Comparison of ENCODE assay signal across 14 cellular contexts in the genomic region with DNA sequence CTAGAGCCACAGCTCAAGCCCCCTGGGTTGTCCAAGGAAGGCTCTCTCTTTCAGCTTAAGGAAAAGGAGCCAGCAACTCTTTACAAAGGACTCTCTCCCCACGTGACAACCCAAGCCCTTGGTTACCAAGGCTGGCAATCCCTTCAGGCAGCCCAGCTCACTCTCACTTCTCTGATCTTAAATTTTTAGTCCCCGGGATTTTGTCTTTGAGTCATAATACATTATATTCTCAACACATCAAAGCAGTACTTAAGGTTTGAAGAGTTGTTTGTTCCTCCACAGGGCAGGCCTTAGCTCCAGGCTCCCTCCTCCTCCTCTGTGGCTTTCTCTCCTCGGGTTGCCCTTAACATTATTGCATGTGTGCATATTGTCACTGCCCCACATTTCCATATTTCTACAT.
"Had no signal": no experiment of that assay in that cellular context is flagged by ENCODE, and none has a peak within 500 bp of the region (broad histone marks: within the 10 kb centered on the region; RNA-seq: fewer than 3 reads in every experiment).

No MANE protein-coding gene starts in this region.

- H3K27me3 ChIP-seq: brain microvascular endothelial cell, esophagus squamous epithelium, transverse colon, vagina had no signal

- H3K9me3 ChIP-seq: esophagus squamous epithelium, left ventricle myocardium inferior, transverse colon, vagina had no signal

- H3K27me3 Mint-ChIP-seq: stimulated activated naive B cell treated with anti-CD40 and anti-IgM and Interleukin-4, amounts not matched to agents 10 μg/mL and 1 μg/mL and 100 μg/mL, for 72 hours had no signal

- H3K27ac Mint-ChIP-seq: activated naive CD8-positive, alpha-beta T cell treated with anti-CD3 and anti-CD28 coated beads, Interleukin-2, amount 10 ng/mL, durations not matched to agents 7 days and 5 days; activated T-helper 1 cell treated with anti-CD3 and anti-CD28 coated beads, Interleukin-12 subunit alpha, Interleukin-12 subunit beta, Interleukin-2, Interleukin-4 antibody, amounts not matched to agents 30 ng/mL and 10 ng/mL and 1 ng/mL, durations not matched to agents 14 hours and 24 hours and 36 hours; stimulated activated naive B cell treated with anti-CD40 and anti-IgM and Interleukin-4, amounts not matched to agents 10 μg/mL and 1 μg/mL and 100 μg/mL, for 72 hours had no signal

- H3K4me3 ChIP-seq: esophagus squamous epithelium, left ventricle myocardium inferior, transverse colon, vagina had no signal

- H3K36me3 ChIP-seq: transverse colon had no signal

- H3K4me1 ChIP-seq: left ventricle myocardium inferior, transverse colon, vagina had no signal

- H3K36me3 Mint-ChIP-seq: activated naive CD8-positive, alpha-beta T cell treated with anti-CD3 and anti-CD28 coated beads, Interleukin-2, amount 10 ng/mL, durations not matched to agents 7 days and 5 days; stimulated activated naive B cell treated with anti-CD40 and anti-IgM and Interleukin-4, amounts not matched to agents 10 μg/mL and 1 μg/mL and 100 μg/mL, for 72 hours had no signal

- DNase-seq: activated naive CD4-positive, alpha-beta T cell; activated naive CD8-positive, alpha-beta T cell treated with anti-CD3 and anti-CD28 coated beads, Interleukin-2, amount 10 ng/mL, durations not matched to agents 7 days and 5 days; brain microvascular endothelial cell; cortex of kidney; effector CD4-positive, alpha-beta T cell; esophagus squamous epithelium; left ventricle myocardium inferior; mesenchymal stem cell; naive thymus-derived CD8-positive, alpha-beta T cell; stimulated activated CD4-positive, alpha-beta T cell treated with anti-CD3 and anti-CD28 coated beads, Interleukin-2, amount 100 ng/mL, for 48 hours; stimulated activated naive B cell treated with anti-CD40 and anti-IgM and Interleukin-4, amounts not matched to agents 10 μg/mL and 1 μg/mL and 100 μg/mL, for 72 hours; transverse colon had no signal

- H3K27ac ChIP-seq: brain microvascular endothelial cell, esophagus squamous epithelium, left ventricle myocardium inferior, transverse colon, vagina had no signal

- H3K9me3 Mint-ChIP-seq: activated naive CD8-positive, alpha-beta T cell treated with anti-CD3 and anti-CD28 coated beads, Interleukin-2, amount 10 ng/mL, durations not matched to agents 7 days and 5 days; activated T-helper 1 cell treated with anti-CD3 and anti-CD28 coated beads, Interleukin-12 subunit alpha, Interleukin-12 subunit beta, Interleukin-2, Interleukin-4 antibody, amounts not matched to agents 30 ng/mL and 10 ng/mL and 1 ng/mL, durations not matched to agents 14 hours and 24 hours and 36 hours; naive thymus-derived CD8-positive, alpha-beta T cell; stimulated activated naive B cell treated with anti-CD40 and anti-IgM and Interleukin-4, amounts not matched to agents 10 μg/mL and 1 μg/mL and 100 μg/mL, for 72 hours had no signal

- ATAC-seq: naive thymus-derived CD8-positive, alpha-beta T cell had no signal

- H3K4me3 Mint-ChIP-seq: activated naive CD8-positive, alpha-beta T cell treated with anti-CD3 and anti-CD28 coated beads, Interleukin-2, amount 10 ng/mL, durations not matched to agents 7 days and 5 days; activated T-helper 1 cell treated with anti-CD3 and anti-CD28 coated beads, Interleukin-12 subunit alpha, Interleukin-12 subunit beta, Interleukin-2, Interleukin-4 antibody, amounts not matched to agents 30 ng/mL and 10 ng/mL and 1 ng/mL, durations not matched to agents 14 hours and 24 hours and 36 hours; naive thymus-derived CD8-positive, alpha-beta T cell; stimulated activated naive B cell treated with anti-CD40 and anti-IgM and Interleukin-4, amounts not matched to agents 10 μg/mL and 1 μg/mL and 100 μg/mL, for 72 hours had no signal

- H3K4me1 Mint-ChIP-seq: activated naive CD8-positive, alpha-beta T cell treated with anti-CD3 and anti-CD28 coated beads, Interleukin-2, amount 10 ng/mL, durations not matched to agents 7 days and 5 days had no signal
